Comparison of ENCODE assay signal across 1 cellular context in genomic region chr11:2921742-2922493, GRCh38.
A peak's percentile ranks its signal among the peaks of the same experiment; 100 is the strongest.
TF ChIP-seq lines count a peak whose summit lies in the region.

No MANE protein-coding gene starts in this region.

TF ChIP-seq in HepG2, 621 proteins besides CTCF, POLR2A, EP300 and RAD21:
- no peak for TF ChIP-seq THRA (CRISPR knock-in tag; IDR thresholded peaks at IDR 0.05; ENCODE audit: borderline replicate concordance)
- no peak for TF ChIP-seq RBAK (CRISPR knock-in tag; IDR thresholded peaks at IDR 0.05)
- TF ChIP-seq AGO2 (optimal IDR thresholded peaks at IDR 0.05; ENCODE audit: low read depth, low read length), result peak; percentile 52
- no peak for TF ChIP-seq KDM5B (CRISPR knock-in tag; IDR thresholded peaks at IDR 0.05; ENCODE audit: borderline replicate concordance)
- no peak for TF ChIP-seq AHR (CRISPR knock-in tag; IDR thresholded peaks at IDR 0.05)
- no peak for TF ChIP-seq BRCA1 (CRISPR knock-in tag; IDR thresholded peaks at IDR 0.05)
